Comparison of ENCODE assay signal across 18 cellular contexts in genomic region chr1:55002686-55003085, GRCh38. TPM values are rescaled to one million over a fixed set of nuclear protein-coding genes. Genes with fewer than 3 reads are reported as not detected.
DNase-seq lines count a peak whose midpoint lies in the region; ATAC-seq, FAIRE-seq and TF ChIP-seq lines count a peak whose summit lies in the region.
"Had no signal": no experiment of that assay in that cellular context is flagged by ENCODE, and none has a peak within 500 bp of the region (broad histone marks: within the 10 kb centered on the region; RNA-seq: fewer than 3 reads in every experiment).

No MANE protein-coding gene starts in this region.

- H3K9me1 ChIP-seq in IMR-90 (ENCODE audit: insufficient read depth, low read length) = peaks cover 5% of the 10 kb centered on the region

- intact Hi-C loops in IMR-90 (cut with micrococcal nuclease) = no loop called here
- intact Hi-C loops in transverse colon (cut with DNase I; ENCODE audit: low total_unique reads) = no loop called here
- intact Hi-C loops in activated naive CD4-positive, alpha-beta T cell treated with anti-CD3 and anti-CD28 coated beads for 36 hours (cut with micrococcal nuclease) = no loop called here
- intact Hi-C loops in posterior cingulate gyrus (cut with DNase I) = no loop called here

- no peak for ATAC-seq in IMR-90 (ENCODE audit: low read depth)
- ATAC-seq: GM23338 had no signal

- in situ Hi-C loops in IMR-90 (cut with MboI; ENCODE audit: low sequenced_read_pairs) (no loop called here), transverse colon (cut with MboI; ENCODE audit: low pct_ligation_motif_present in 1 of 4, low pct_unique_long_range_greater_than_20kb in 1 of 4, low sequenced_read_pairs in 3 of 4) (no loop called here)

- no peaks in the 10 kb centered on the region for H3K36me3 Mint-ChIP-seq in activated naive CD4-positive, alpha-beta T cell treated with anti-CD3 and anti-CD28 coated beads for 36 hours (ENCODE audit: low read depth)
- H3K36me3 Mint-ChIP-seq: CD4-positive, CD25-positive, alpha-beta regulatory T cell had no signal

- H4K5ac ChIP-seq in IMR-90 (ENCODE audit: low read depth, low read length) (no peak overlapping the region), H1 (ENCODE audit: insufficient read length, low read depth, low read length) (no peak overlapping the region)

- POLR2A ChIA-PET in IMR-90 (lab: Charles Lee; ENCODE audit: unreplicated experiment) (no interaction called here), H1 (lab: Charles Lee; ENCODE audit: partially characterized antibody) (no interaction called here)

- TF ChIP-seq POLR2A in GM12891 (IDR thresholded peaks at IDR 0.05; ENCODE audit: low read depth, low read length) (no peak), IMR-90 (IDR thresholded peaks at IDR 0.05; ENCODE audit: low read depth, low read length) (no peak), H1 (IDR thresholded peaks at IDR 0.05; ENCODE audit: control extremely low read depth in 1 of 2, low read depth in 2 of 2, low read length in 2 of 2) (no peak), transverse colon (IDR thresholded peaks at IDR 0.05) (no peak)

- H2BK5ac ChIP-seq in IMR-90 (ENCODE audit: low read depth, low read length, poor library complexity, severe bottlenecking) (peak overlapping the region; percentile 61), H1 (ENCODE audit: low read depth, low read length) (no peak overlapping the region; the same call in 1 of the 2 replicates)

- H3K27ac ChIP-seq in IMR-90 (ENCODE audit: insufficient read depth, low read length) (no peak overlapping the region), H1 (ENCODE audit: low read depth, low read length) (no peak overlapping the region), transverse colon (no peak overlapping the region)
- H3K27ac ChIP-seq: BLaER1 treated with 17β-estradiol and CSF1 and Interleukin-3, amounts not matched to agents 10 nM and 100 nM had no signal

- H4K91ac ChIP-seq in IMR-90 (ENCODE audit: insufficient read depth, low read depth, low read length) (no peak overlapping the region), H1 (replicated peaks; ENCODE audit: insufficient read length, low read length) (no peak overlapping the region)

- FAIRE-seq in GM12891 (lab: Jason Lieb, UNC) (peak; percentile 82), H1 (lab: Jason Lieb, UNC) (peak; percentile 60), urothelium cell line (lab: Jason Lieb, UNC) (peak; percentile 99)

- no peak overlapping the region for H3K56ac ChIP-seq in IMR-90 (ENCODE audit: extremely low read depth, insufficient read depth, low read length)
- peak overlapping the region; percentile 33 for H3K56ac ChIP-seq in H1 (replicated peaks; ENCODE audit: insufficient read length, low read depth, low read length)

- H3K9me3 ChIP-seq in IMR-90 (ENCODE audit: control insufficient read depth, insufficient read depth, low read length) (no peaks in the 10 kb centered on the region), H1 (ENCODE audit: insufficient read depth in 2 of 2, low read depth in 1 of 2, low read length in 1 of 2) (no peaks in the 10 kb centered on the region), transverse colon (no peaks in the 10 kb centered on the region)
- H3K9me3 ChIP-seq: BLaER1 treated with 17β-estradiol and CSF1 and Interleukin-3, amounts not matched to agents 10 nM and 100 nM had no signal

- H3K27ac Mint-ChIP-seq in activated naive CD4-positive, alpha-beta T cell treated with anti-CD3 and anti-CD28 coated beads for 36 hours = no peak overlapping the region
- H3K27ac Mint-ChIP-seq: CD4-positive, CD25-positive, alpha-beta regulatory T cell; GM23338; H9 had no signal

- no peaks in the 10 kb centered on the region for H4K20me1 ChIP-seq in IMR-90 (ENCODE audit: insufficient read depth, low read length)
- peaks cover 0 to 4% of the 10 kb centered on the region in 2 experiments for H4K20me1 ChIP-seq in H1 (replicated peaks in 1 of 2; ENCODE audit: control insufficient read depth in 1 of 2, insufficient read depth in 2 of 2, low read length in 2 of 2)
- H4K20me1 ChIP-seq: BLaER1 treated with 17β-estradiol and CSF1 and Interleukin-3, amounts not matched to agents 10 nM and 100 nM had no signal

- H2BK120ac ChIP-seq in IMR-90 (ENCODE audit: low read depth, low read length) (no peak overlapping the region), H1 (replicated peaks; ENCODE audit: low read depth, low read length) (no peak overlapping the region)

- H2BK15ac ChIP-seq in IMR-90 (ENCODE audit: low read depth, low read length) (no peak overlapping the region), H1 (ENCODE audit: low read length) (no peak overlapping the region)

- H3K4me2 ChIP-seq in IMR-90 (ENCODE audit: low read depth, low read length) (no peak overlapping the region), H1 (ENCODE audit: insufficient read depth in 1 of 2, low read depth in 2 of 2, low read length in 2 of 2) (no peak overlapping the region)
- H3K4me2 ChIP-seq: BLaER1 treated with 17β-estradiol and CSF1 and Interleukin-3, amounts not matched to agents 10 nM and 100 nM; GM23338 had no signal

- H2BK12ac ChIP-seq in H1 (ENCODE audit: low read depth, low read length) = peak overlapping the region; percentile 50; the same call in 1 of the 2 replicates

- CTCF ChIA-PET in IMR-90 (lab: Yijun Ruan, JAX) (no interaction called here), H1 (lab: Charles Lee; ENCODE audit: partially characterized antibody) (interaction anchor here (1.1 to 11.0 kb wide), 6 partner anchors 11 to 57 kb away, joined by 3 to 511 read pairs (median 6); no protein-coding TSS in a partner anchor)
- CTCF ChIA-PET in activated naive CD4-positive, alpha-beta T cell treated with anti-CD3 and anti-CD28 coated beads for 36 hours (lab: Charles Lee) = interaction anchor here (1.0 to 3.0 kb wide), 4 partner anchors 10 to 58 kb away, joined by 3 to 9 read pairs (median 5); no protein-coding TSS in a partner anchor

- H2AK5ac ChIP-seq in IMR-90 (ENCODE audit: low read depth, low read length) (no peak overlapping the region), H1 (ENCODE audit: low read depth, low read length) (peak overlapping the region; percentile 96; the same call in 1 of the 2 replicates)

- H3K79me1 ChIP-seq in IMR-90 (ENCODE audit: low read depth in 1 of 2, low read length in 2 of 2) (no peaks in the 10 kb centered on the region), H1 (ENCODE audit: low read depth, low read length) (no peaks in the 10 kb centered on the region)

- H3K36me3 ChIP-seq in IMR-90 (ENCODE audit: control insufficient read depth, insufficient read depth, low read length) (no peaks in the 10 kb centered on the region), H1 (ENCODE audit: control insufficient read depth in 2 of 4, insufficient read depth in 4 of 4, low read length in 3 of 4) (no peaks in the 10 kb centered on the region), transverse colon (no peaks in the 10 kb centered on the region)
- H3K36me3 ChIP-seq: BLaER1 treated with 17β-estradiol and CSF1 and Interleukin-3, amounts not matched to agents 10 nM and 100 nM had no signal

- no CpG with 5 or more reads among the region's 2 CpGs for WGBS in IMR-90 (ENCODE audit: extremely low coverage in 2 of 2, insufficient read length in 1 of 2), 2 experiments
- 50% methylated on average over 2 of the region's 2 CpGs; no CpG with 5 or more reads in 1 of the 2 experiments for WGBS in H1 (ENCODE audit: extremely low coverage in 1 of 2, insufficient coverage in 1 of 2, insufficient read length in 1 of 2, insufficient replicate concordance in 2 of 2, low coverage in 1 of 2, low lambda C conversion rate in 2 of 2, missing lambda C conversion rate in 1 of 2), 2 experiments
- WGBS in transverse colon (ENCODE audit: low coverage in 1 of 2), 2 donors = 22 to 61% methylated on average over 1 to 2 of the region's 2 CpGs

- H3K27me3 ChIP-seq in IMR-90 (ENCODE audit: control insufficient read depth, insufficient read depth, low read length) (peaks cover 53% of the 10 kb centered on the region), H1 (replicated peaks in 1 of 4; ENCODE audit: control insufficient read depth in 3 of 4, extremely low read depth in 1 of 4, insufficient read depth in 3 of 4, low read length in 3 of 4) (peaks cover 4 to 50% (median 30%) of the 10 kb centered on the region in 4 experiments), transverse colon (peaks cover 15% of the 10 kb centered on the region)

- no peaks in the 10 kb centered on the region for H3K4me1 Mint-ChIP-seq in activated naive CD4-positive, alpha-beta T cell treated with anti-CD3 and anti-CD28 coated beads for 36 hours (ENCODE audit: low read depth)
- H3K4me1 Mint-ChIP-seq: CD4-positive, CD25-positive, alpha-beta regulatory T cell had no signal

- no peak for TF ChIP-seq RAD21 in IMR-90 (IDR thresholded peaks at IDR 0.05; ENCODE audit: low read length)
- no peak for TF ChIP-seq RAD21 in H1 (IDR thresholded peaks at IDR 0.05 in 1 of 2, conservative IDR thresholded peaks at IDR 0.05 in 1 of 2; ENCODE audit: low read depth in 2 of 2, low read length in 2 of 2)

- no peaks in the 10 kb centered on the region; a peak in 1 of 4 replicates for H3K79me2 ChIP-seq in H1 (ENCODE audit: control insufficient read depth in 1 of 2, insufficient read depth in 2 of 2, low read length in 2 of 2)

- H2AFZ ChIP-seq in IMR-90 (replicated peaks; ENCODE audit: low read length, poor library complexity) (no peak overlapping the region), H1 (ENCODE audit: low read length) (no peak overlapping the region)
- H2AFZ ChIP-seq: GM23338 had no signal

- H3K4me1 ChIP-seq in IMR-90 (ENCODE audit: control insufficient read depth, insufficient read depth, low read length) (peaks cover 3% of the 10 kb centered on the region), H1 (replicated peaks in 1 of 4; ENCODE audit: control insufficient read depth in 3 of 4, insufficient read depth in 4 of 4, low read length in 3 of 4) (peaks cover 0 to under 1% (median under 1%) of the 10 kb centered on the region in 4 experiments; a peak in 5 of 7 replicates), transverse colon (no peaks in the 10 kb centered on the region)

- no peaks in the 10 kb centered on the region for H3K9me3 Mint-ChIP-seq in activated naive CD4-positive, alpha-beta T cell treated with anti-CD3 and anti-CD28 coated beads for 36 hours
- H3K9me3 Mint-ChIP-seq: CD4-positive, CD25-positive, alpha-beta regulatory T cell; GM23338; H9 had no signal

- no peak overlapping the region for H4K8ac ChIP-seq in IMR-90 (ENCODE audit: low read depth in 2 of 2, low read length in 2 of 2)
- H4K8ac ChIP-seq in H1 (ENCODE audit: extremely low read depth, insufficient read depth, low read length) = no peak overlapping the region

- peaks cover 6% of the 10 kb centered on the region; the same call in 1 of the 2 replicates for H3K23me2 ChIP-seq in H1 (ENCODE audit: low read depth, low read length)

- H2BK20ac ChIP-seq in IMR-90 (ENCODE audit: low read depth, low read length) = no peak overlapping the region
- H2BK20ac ChIP-seq in H1 (ENCODE audit: low read length) = no peak overlapping the region

- H2AK9ac ChIP-seq in IMR-90 (replicated peaks; ENCODE audit: low read depth, low read length, poor library complexity) = no peak overlapping the region

- TF ChIP-seq EP300 in H1 (IDR thresholded peaks at IDR 0.05; ENCODE audit: borderline replicate concordance in 1 of 2, low read depth in 2 of 2, low read length in 2 of 2) (no peak), transverse colon (IDR thresholded peaks at IDR 0.05; ENCODE audit: low read depth) (no peak)

- H3K4me3 ChIP-seq in IMR-90 (ENCODE audit: insufficient read depth, low read depth, low read length) (no peak overlapping the region), H1 (ENCODE audit: extremely low read depth in 1 of 4, insufficient read depth in 2 of 4, low read depth in 3 of 4, low read length in 4 of 4) (no peak overlapping the region), transverse colon (no peak overlapping the region)
- H3K4me3 ChIP-seq: BLaER1 treated with 17β-estradiol and CSF1 and Interleukin-3, amounts not matched to agents 10 nM and 100 nM; GM23338 had no signal

- no peak overlapping the region for H3K9ac ChIP-seq in IMR-90 (ENCODE audit: low read depth, low read length)
- no peak overlapping the region for H3K9ac ChIP-seq in H1 (replicated peaks in 1 of 4; ENCODE audit: extremely low read depth in 1 of 4, low read depth in 3 of 4, low read length in 3 of 4)
- H3K9ac ChIP-seq: BLaER1 treated with 17β-estradiol and CSF1 and Interleukin-3, amounts not matched to agents 10 nM and 100 nM had no signal

- H3K23ac ChIP-seq in IMR-90 (ENCODE audit: low read depth, low read length) (no peak overlapping the region), H1 (ENCODE audit: insufficient read length) (no peak overlapping the region)

- no peak overlapping the region for H3K4ac ChIP-seq in IMR-90 (ENCODE audit: low read depth, low read length)
- H3K4ac ChIP-seq in H1 (replicated peaks; ENCODE audit: insufficient read length, low read depth, low read length) = no peak overlapping the region

- no peak overlapping the region for H3K18ac ChIP-seq in IMR-90 (ENCODE audit: low read depth, low read length)
- no peak overlapping the region for H3K18ac ChIP-seq in H1 (ENCODE audit: extremely low read depth, low read length)

- dilution Hi-C loops in IMR-90 (cut with HindIII; ENCODE audit: low sequenced_read_pairs, unreplicated experiment) = no loop called here

- no TSS peak for BruUV-seq in IMR-90 (replicated peaks; lab: Mats Ljungman, UMichigan)

- no peak overlapping the region for H3K4me3 Mint-ChIP-seq in activated naive CD4-positive, alpha-beta T cell treated with anti-CD3 and anti-CD28 coated beads for 36 hours
- H3K4me3 Mint-ChIP-seq: CD4-positive, CD25-positive, alpha-beta regulatory T cell; GM23338; H9 had no signal

- H3K14ac ChIP-seq in IMR-90 (replicated peaks; ENCODE audit: low read depth, low read length) (no peak overlapping the region), H1 (ENCODE audit: insufficient read length) (no peak overlapping the region)

- DNase-seq in GM12891 (ENCODE audit: insufficient read length, low spot score) = no peak
- no peak for DNase-seq in IMR-90
- no peak for DNase-seq in H1 (ENCODE audit: low read depth in 1 of 2, low spot score in 2 of 2)
- no peak for DNase-seq in urothelium cell line (ENCODE audit: low spot score)
- DNase-seq in transverse colon = no peak
- DNase-seq in activated naive CD4-positive, alpha-beta T cell treated with anti-CD3 and anti-CD28 coated beads for 36 hours = no peak
- DNase-seq in posterior cingulate gyrus = no peak
- DNase-seq: ACHN; CD4-positive, CD25-positive, alpha-beta regulatory T cell; DMS 273 treated with DMSO at 0.1 percent for 48 hours; H9; Kasumi-1; KBM-7 had no signal

- peaks cover 14% of the 10 kb centered on the region for H3K27me3 Mint-ChIP-seq in activated naive CD4-positive, alpha-beta T cell treated with anti-CD3 and anti-CD28 coated beads for 36 hours (ENCODE audit: low read depth)

- TF ChIP-seq CTCF in IMR-90 (conservative IDR thresholded peaks at IDR 0.05; ENCODE audit: low read depth, low read length) (no peak), H1 (IDR thresholded peaks at IDR 0.05; ENCODE audit: control extremely low read depth in 1 of 3, insufficient read depth in 1 of 3, low read depth in 1 of 3, low read length in 3 of 3) (no peak), transverse colon (IDR thresholded peaks at IDR 0.05) (no peak)

RNA-seq across cellular contexts. Expression of gene BSND, which starts 4.0 kb away (rescaled TPM):
- polyA plus RNA-seq in GM12891 (2012; ENCODE audit: low read depth, missing spikeins) = 0.04 TPM
- total RNA-seq in IMR-90 (2012; rRNA removed) (not detected in 2 replicates), transverse colon (not detected)
- polyA plus RNA-seq in IMR-90 (2012; rRNA removed) (not detected in 2 replicates), H1 (2011; rRNA removed) (0.52 and 0.68 TPM in 2 replicates)
- not detected in 2 replicates for polyA plus RNA-seq in IMR-90 (2012; cell fraction: cytosol; rRNA removed)
- not detected in 2 replicates for polyA plus RNA-seq in IMR-90 (2012; cell fraction: nucleus; rRNA removed; ENCODE audit: low replicate concordance)
- total RNA-seq in H1 (2021; fragmentation: NEBNext Ultra II Directional; extraction: Animal tissue kit (Norgen Biotek cat#: 25700)) = 0.40 and 0.43 TPM in 2 replicates
- 0.67 TPM for polyA plus RNA-seq in H1 (2011; cell fraction: cytosol; rRNA removed)
- polyA plus RNA-seq in H1 (2011; cell fraction: nucleus; rRNA removed) = 1.0 TPM
- polyA plus RNA-seq in H1 (2012, experiment 1 of 2) = 0.37 to 0.74 TPM (median 0.55 TPM) in 4 replicates
- polyA plus RNA-seq in H1 (2012, experiment 2 of 2) = 0.50 TPM
- 0.26 TPM for polyA plus RNA-seq in H1 (2013, experiment 1 of 2)
- polyA plus RNA-seq in H1 (2013, experiment 2 of 2) = 0.26 TPM
- polyA minus RNA-seq in H1 (2011; rRNA and poly(A)+ RNA removed) = 0.39 and 0.54 TPM in 2 replicates
- polyA minus RNA-seq in H1 (2011; cell fraction: cytosol; rRNA and poly(A)+ RNA removed) = not detected
- 0.70 TPM for polyA minus RNA-seq in H1 (2011; cell fraction: nucleus; rRNA and poly(A)+ RNA removed)
- not detected for total RNA-seq in activated naive CD4-positive, alpha-beta T cell treated with anti-CD3 and anti-CD28 coated beads for 36 hours
- total RNA-seq: A172; CD4-positive, CD25-positive, alpha-beta regulatory T cell; Daoy; HT1080 had no signal
- polyA plus RNA-seq: CD4-positive, CD25-positive, alpha-beta regulatory T cell had no signal

RNA-seq across cellular contexts. Expression of gene TMEM61, which starts 22.3 kb away (rescaled TPM):
- polyA plus RNA-seq in GM12891 (2012; ENCODE audit: low read depth, missing spikeins) = not detected
- not detected in 2 replicates for total RNA-seq in IMR-90 (2012; rRNA removed)
- 0.10 TPM in 1 of 2 replicates, not detected in the other for polyA plus RNA-seq in IMR-90 (2012; rRNA removed)
- polyA plus RNA-seq in IMR-90 (2012; cell fraction: cytosol; rRNA removed) = not detected in 2 replicates
- 0.11 TPM in 1 of 2 replicates, not detected in the other for polyA plus RNA-seq in IMR-90 (2012; cell fraction: nucleus; rRNA removed; ENCODE audit: low replicate concordance)
- 0.50 and 0.54 TPM in 2 replicates for total RNA-seq in H1 (2021; fragmentation: NEBNext Ultra II Directional; extraction: Animal tissue kit (Norgen Biotek cat#: 25700))
- polyA plus RNA-seq in H1 (2011; rRNA removed) = 1.4 and 2.0 TPM in 2 replicates
- 0.88 TPM for polyA plus RNA-seq in H1 (2011; cell fraction: cytosol; rRNA removed)
- 1.2 TPM for polyA plus RNA-seq in H1 (2011; cell fraction: nucleus; rRNA removed)
- polyA plus RNA-seq in H1 (2012, experiment 1 of 2) = 0.25 to 0.92 TPM (median 0.80 TPM) in 3 of 4 replicates, not detected in the other
- 1.0 TPM for polyA plus RNA-seq in H1 (2012, experiment 2 of 2)
- polyA plus RNA-seq in H1 (2013, experiment 1 of 2) = 1.4 TPM
- polyA plus RNA-seq in H1 (2013, experiment 2 of 2) = 0.94 TPM
- polyA minus RNA-seq in H1 (2011; rRNA and poly(A)+ RNA removed) = 0.35 TPM in 1 of 2 replicates, not detected in the other
- not detected for polyA minus RNA-seq in H1 (2011; cell fraction: cytosol; rRNA and poly(A)+ RNA removed)
- not detected for polyA minus RNA-seq in H1 (2011; cell fraction: nucleus; rRNA and poly(A)+ RNA removed)
- 10 to 100 TPM in 1 of 4 donors, 1 to 10 TPM in 3; 7.1 to 24.8 (median 8.5) TPM for total RNA-seq in transverse colon
- not detected for total RNA-seq in activated naive CD4-positive, alpha-beta T cell treated with anti-CD3 and anti-CD28 coated beads for 36 hours
- total RNA-seq: A172; CD4-positive, CD25-positive, alpha-beta regulatory T cell; Daoy; HT1080 had no signal
- polyA plus RNA-seq: CD4-positive, CD25-positive, alpha-beta regulatory T cell had no signal

RNA-seq across cellular contexts. Expression of gene PCSK9, which starts 36.7 kb away (rescaled TPM):
- polyA plus RNA-seq in GM12891 (2012; ENCODE audit: low read depth, missing spikeins) = not detected
- under 0.01 TPM in 2 replicates for total RNA-seq in IMR-90 (2012; rRNA removed)
- 0.14 and 0.17 TPM in 2 replicates for polyA plus RNA-seq in IMR-90 (2012; rRNA removed)
- 0.12 and 0.35 TPM in 2 replicates for polyA plus RNA-seq in IMR-90 (2012; cell fraction: cytosol; rRNA removed)
- 0.16 and 0.36 TPM in 2 replicates for polyA plus RNA-seq in IMR-90 (2012; cell fraction: nucleus; rRNA removed; ENCODE audit: low replicate concordance)
- 32.3 and 33.8 TPM in 2 replicates for total RNA-seq in H1 (2021; fragmentation: NEBNext Ultra II Directional; extraction: Animal tissue kit (Norgen Biotek cat#: 25700))
- polyA plus RNA-seq in H1 (2011; rRNA removed) = 22.3 and 39.4 TPM in 2 replicates
- 30.1 TPM for polyA plus RNA-seq in H1 (2011; cell fraction: cytosol; rRNA removed)
- polyA plus RNA-seq in H1 (2011; cell fraction: nucleus; rRNA removed) = 56.2 TPM
- polyA plus RNA-seq in H1 (2012, experiment 1 of 2) = 20.6 to 29.9 TPM (median 28.3 TPM) in 4 replicates
- polyA plus RNA-seq in H1 (2012, experiment 2 of 2) = 24.1 TPM
- 65.1 TPM for polyA plus RNA-seq in H1 (2013, experiment 1 of 2)
- polyA plus RNA-seq in H1 (2013, experiment 2 of 2) = 59.8 TPM
- polyA minus RNA-seq in H1 (2011; rRNA and poly(A)+ RNA removed) = 14.4 and 15.8 TPM in 2 replicates
- polyA minus RNA-seq in H1 (2011; cell fraction: cytosol; rRNA and poly(A)+ RNA removed) = 22.8 TPM
- 18.1 TPM for polyA minus RNA-seq in H1 (2011; cell fraction: nucleus; rRNA and poly(A)+ RNA removed)
- total RNA-seq in transverse colon = 10 to 100 TPM in 1 of 4 donors, 1 to 10 TPM in 2, not detected in 1; 1.9 to 18.9 (median 2.6) TPM
- total RNA-seq in activated naive CD4-positive, alpha-beta T cell treated with anti-CD3 and anti-CD28 coated beads for 36 hours = not detected
- total RNA-seq: A172; CD4-positive, CD25-positive, alpha-beta regulatory T cell had no signal
- polyA plus RNA-seq: CD4-positive, CD25-positive, alpha-beta regulatory T cell had no signal
